ENCODE assay signal across 1 cellular context in the genomic region with DNA sequence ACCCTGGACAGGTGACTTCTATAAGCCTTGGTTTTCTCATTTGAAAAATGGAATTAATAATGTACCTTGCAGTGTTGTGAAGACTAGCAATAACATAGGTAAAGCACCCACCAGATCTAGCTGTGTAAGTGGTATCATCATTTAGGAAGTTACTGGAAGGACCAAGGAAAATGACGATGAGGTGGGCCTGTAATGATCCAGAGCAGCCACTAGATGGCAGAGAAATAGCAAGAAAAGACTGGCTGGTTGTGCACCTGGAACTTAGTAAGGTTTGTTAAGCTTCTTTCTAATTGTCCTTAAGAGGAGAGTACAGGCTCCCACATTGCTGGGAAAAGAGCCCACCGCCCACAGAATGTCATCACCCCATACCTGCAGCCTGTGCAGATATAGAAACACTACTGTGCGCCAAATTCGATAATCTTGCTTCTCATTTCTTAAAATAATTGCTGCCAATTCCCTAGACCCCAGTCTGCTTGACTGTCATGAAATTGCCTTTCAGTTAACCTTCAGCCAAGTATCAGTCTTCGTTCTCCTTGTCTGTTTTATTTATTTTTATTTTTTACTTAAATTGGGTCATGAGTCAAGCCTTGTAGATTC.
TF ChIP-seq lines count a peak whose summit lies in the region.

No MANE protein-coding gene starts in this region.

TF ChIP-seq in K562, 482 proteins besides CTCF, POLR2A, EP300 and RAD21 (continued from another document):
- TF ChIP-seq SRSF9 (IDR thresholded peaks at IDR 0.05; ENCODE audit: borderline replicate concordance, low read depth, low read length) (no peak), HNRNPUL1 (IDR thresholded peaks at IDR 0.05; ENCODE audit: low read length) (no peak), JUND (IDR thresholded peaks at IDR 0.05; ENCODE audit: borderline replicate concordance, low read depth, low read length) (0 out of 2 replicates have a peak, but pooled peaks have one; percentile 19), JUND (tag; IDR thresholded peaks at IDR 0.05; ENCODE audit: borderline replicate concordance, low read depth, low read length) (no peak), ZBTB1 (CRISPR knock-in tag; IDR thresholded peaks at IDR 0.05; ENCODE audit: borderline replicate concordance, low read depth) (no peak), SMC3 (conservative IDR thresholded peaks at IDR 0.05; ENCODE audit: insufficient read depth, low read depth, low read length) (peak; percentile 87), CREM (IDR thresholded peaks at IDR 0.05; ENCODE audit: low read depth) (peak; percentile 45; the same call in 1 of the 2 replicates), ZNF644 (tag; IDR thresholded peaks at IDR 0.05; ENCODE audit: low read depth) (no peak), ZNF41 (CRISPR knock-in tag; conservative IDR thresholded peaks at IDR 0.05) (no peak), KLF16 (IDR thresholded peaks at IDR 0.05) (peak; percentile 26; the same call in 1 of the 2 replicates), ZNF239 (CRISPR knock-in tag; IDR thresholded peaks at IDR 0.05) (no peak), SMAD2 (IDR thresholded peaks at IDR 0.05; ENCODE audit: low read depth, low read length) (no peak), ZNF165 (CRISPR knock-in tag; IDR thresholded peaks at IDR 0.05; ENCODE audit: borderline replicate concordance) (no peak), RB1 (IDR thresholded peaks at IDR 0.05; ENCODE audit: low read depth) (peak; percentile 35; the same call in 1 of the 2 replicates)
- TF ChIP-seq, protein P1, sequence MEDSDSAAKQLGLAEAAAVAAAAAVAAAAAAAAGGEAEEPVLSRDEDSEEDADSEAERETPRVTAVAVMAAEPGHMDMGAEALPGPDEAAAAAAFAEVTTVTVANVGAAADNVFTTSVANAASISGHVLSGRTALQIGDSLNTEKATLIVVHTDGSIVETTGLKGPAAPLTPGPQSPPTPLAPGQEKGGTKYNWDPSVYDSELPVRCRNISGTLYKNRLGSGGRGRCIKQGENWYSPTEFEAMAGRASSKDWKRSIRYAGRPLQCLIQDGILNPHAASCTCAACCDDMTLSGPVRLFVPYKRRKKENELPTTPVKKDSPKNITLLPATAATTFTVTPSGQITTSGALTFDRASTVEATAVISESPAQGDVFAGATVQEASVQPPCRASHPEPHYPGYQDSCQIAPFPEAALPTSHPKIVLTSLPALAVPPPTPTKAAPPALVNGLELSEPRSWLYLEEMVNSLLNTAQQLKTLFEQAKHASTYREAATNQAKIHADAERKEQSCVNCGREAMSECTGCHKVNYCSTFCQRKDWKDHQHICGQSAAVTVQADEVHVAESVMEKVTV (CRISPR knock-in tag; IDR thresholded peaks at IDR 0.05), result peak; percentile 34; the same call in 1 of the 2 replicates
- TF ChIP-seq, protein P2, sequence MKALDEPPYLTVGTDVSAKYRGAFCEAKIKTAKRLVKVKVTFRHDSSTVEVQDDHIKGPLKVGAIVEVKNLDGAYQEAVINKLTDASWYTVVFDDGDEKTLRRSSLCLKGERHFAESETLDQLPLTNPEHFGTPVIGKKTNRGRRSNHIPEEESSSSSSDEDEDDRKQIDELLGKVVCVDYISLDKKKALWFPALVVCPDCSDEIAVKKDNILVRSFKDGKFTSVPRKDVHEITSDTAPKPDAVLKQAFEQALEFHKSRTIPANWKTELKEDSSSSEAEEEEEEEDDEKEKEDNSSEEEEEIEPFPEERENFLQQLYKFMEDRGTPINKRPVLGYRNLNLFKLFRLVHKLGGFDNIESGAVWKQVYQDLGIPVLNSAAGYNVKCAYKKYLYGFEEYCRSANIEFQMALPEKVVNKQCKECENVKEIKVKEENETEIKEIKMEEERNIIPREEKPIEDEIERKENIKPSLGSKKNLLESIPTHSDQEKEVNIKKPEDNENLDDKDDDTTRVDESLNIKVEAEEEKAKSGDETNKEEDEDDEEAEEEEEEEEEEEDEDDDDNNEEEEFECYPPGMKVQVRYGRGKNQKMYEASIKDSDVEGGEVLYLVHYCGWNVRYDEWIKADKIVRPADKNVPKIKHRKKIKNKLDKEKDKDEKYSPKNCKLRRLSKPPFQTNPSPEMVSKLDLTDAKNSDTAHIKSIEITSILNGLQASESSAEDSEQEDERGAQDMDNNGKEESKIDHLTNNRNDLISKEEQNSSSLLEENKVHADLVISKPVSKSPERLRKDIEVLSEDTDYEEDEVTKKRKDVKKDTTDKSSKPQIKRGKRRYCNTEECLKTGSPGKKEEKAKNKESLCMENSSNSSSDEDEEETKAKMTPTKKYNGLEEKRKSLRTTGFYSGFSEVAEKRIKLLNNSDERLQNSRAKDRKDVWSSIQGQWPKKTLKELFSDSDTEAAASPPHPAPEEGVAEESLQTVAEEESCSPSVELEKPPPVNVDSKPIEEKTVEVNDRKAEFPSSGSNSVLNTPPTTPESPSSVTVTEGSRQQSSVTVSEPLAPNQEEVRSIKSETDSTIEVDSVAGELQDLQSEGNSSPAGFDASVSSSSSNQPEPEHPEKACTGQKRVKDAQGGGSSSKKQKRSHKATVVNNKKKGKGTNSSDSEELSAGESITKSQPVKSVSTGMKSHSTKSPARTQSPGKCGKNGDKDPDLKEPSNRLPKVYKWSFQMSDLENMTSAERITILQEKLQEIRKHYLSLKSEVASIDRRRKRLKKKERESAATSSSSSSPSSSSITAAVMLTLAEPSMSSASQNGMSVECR (CRISPR knock-in tag; IDR thresholded peaks at IDR 0.05), result no peak
- TF ChIP-seq, protein P3, sequence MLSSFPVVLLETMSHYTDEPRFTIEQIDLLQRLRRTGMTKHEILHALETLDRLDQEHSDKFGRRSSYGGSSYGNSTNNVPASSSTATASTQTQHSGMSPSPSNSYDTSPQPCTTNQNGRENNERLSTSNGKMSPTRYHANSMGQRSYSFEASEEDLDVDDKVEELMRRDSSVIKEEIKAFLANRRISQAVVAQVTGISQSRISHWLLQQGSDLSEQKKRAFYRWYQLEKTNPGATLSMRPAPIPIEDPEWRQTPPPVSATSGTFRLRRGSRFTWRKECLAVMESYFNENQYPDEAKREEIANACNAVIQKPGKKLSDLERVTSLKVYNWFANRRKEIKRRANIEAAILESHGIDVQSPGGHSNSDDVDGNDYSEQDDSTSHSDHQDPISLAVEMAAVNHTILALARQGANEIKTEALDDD (IDR thresholded peaks at IDR 0.05), result peak; percentile 46; the same call in 1 of the 2 replicates
